ENCODE assay signal across 10 cellular contexts in the genomic region with DNA sequence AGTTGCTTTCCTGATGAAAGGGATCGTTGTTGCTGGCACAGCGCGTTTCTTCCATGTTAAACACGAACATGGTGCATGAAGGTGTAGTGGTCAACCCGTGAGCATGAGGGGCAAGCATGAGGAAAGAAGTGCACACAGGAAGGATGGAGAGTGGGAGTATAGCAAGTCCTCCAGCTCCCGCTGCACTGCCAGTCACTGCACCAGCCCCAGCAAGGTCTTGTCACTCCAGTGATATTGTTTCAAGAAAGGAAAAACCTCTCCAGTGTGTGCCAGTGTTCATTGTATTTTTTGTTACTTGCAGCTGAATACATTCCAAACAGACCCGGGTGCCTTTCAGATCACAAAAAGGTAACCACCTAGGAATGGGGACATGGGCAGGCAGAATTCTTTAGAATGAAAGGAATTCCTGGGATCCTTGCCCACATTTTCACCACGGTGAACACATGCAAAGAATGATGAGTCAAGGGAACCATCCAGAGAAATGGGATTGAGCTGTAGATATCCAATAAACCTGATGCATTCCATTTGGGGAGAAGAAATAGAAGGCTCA.
DNase-seq lines count a peak whose midpoint lies in the region; ATAC-seq and TF ChIP-seq lines count a peak whose summit lies in the region.
"Had no signal": no experiment of that assay in that cellular context is flagged by ENCODE, and none has a peak within 500 bp of the region (broad histone marks: within the 10 kb centered on the region; RNA-seq: fewer than 3 reads in every experiment).

No MANE protein-coding gene starts in this region.

- peaks cover 36% of the 10 kb centered on the region for H3K4me1 ChIP-seq in foreskin keratinocyte
- peaks cover 31 to 66% (median 46%) of the 10 kb centered on the region in 4 donors for H3K4me1 ChIP-seq in stomach
- H3K4me1 ChIP-seq in esophagus squamous epithelium, result peaks cover 13 to 75% (median 32%) of the 10 kb centered on the region in 3 donors

- ATAC-seq in foreskin keratinocyte (peak; percentile 43), HG03135 (IDR thresholded peaks at IDR 0.05; ENCODE audit: unreplicated experiment) (no peak)

- H3K9me3 ChIP-seq in stomach (no peaks in the 10 kb centered on the region), esophagus squamous epithelium (no peaks in the 10 kb centered on the region)
- H3K9me3 ChIP-seq: Peyer's patch had no signal

- TF ChIP-seq CTCF in VCaP (conservative IDR thresholded peaks at IDR 0.05), result no peak
- no peak for TF ChIP-seq CTCF in foreskin keratinocyte (conservative IDR thresholded peaks at IDR 0.05)
- no peak for TF ChIP-seq CTCF in stomach (IDR thresholded peaks at IDR 0.05)
- no peak for TF ChIP-seq CTCF in esophagus squamous epithelium (IDR thresholded peaks at IDR 0.05)

- no peak overlapping the region for H3K4me3 ChIP-seq in stomach
- H3K4me3 ChIP-seq in esophagus squamous epithelium, result no peak overlapping the region
- H3K4me3 ChIP-seq: Peyer's patch had no signal

- WGBS in stomach, 5 donors, result 64 to 76% (median 73%) methylated on average over 8 of the region's 8 CpGs
- 67 to 68% methylated on average over 6 to 8 of the region's 8 CpGs for WGBS in esophagus squamous epithelium, 2 donors

- intact Hi-C loops in stomach (cut with DNase I; ENCODE audit: low total_unique reads) (no loop called here), esophagus squamous epithelium (cut with DNase I) (no loop called here), posterior cingulate gyrus (cut with DNase I) (no loop called here)

- DNase-seq in HK-2 (ENCODE audit: unreplicated experiment) (peak; percentile 46), foreskin keratinocyte (peak; percentile 77 to 88), stomach (no peak), esophagus squamous epithelium (lab: John Stamatoyannopoulos, UW) (no peak), posterior cingulate gyrus (no peak)
- DNase-seq: effector CD8-positive, alpha-beta T cell; Peyer's patch had no signal

- H3K27ac ChIP-seq in VCaP, result peak overlapping the region; percentile 91
- no peak overlapping the region for H3K27ac ChIP-seq in foreskin keratinocyte
- peak overlapping the region in 4 of 5 donors; percentile 52 to 77 (median 70) for H3K27ac ChIP-seq in stomach
- H3K27ac ChIP-seq in esophagus squamous epithelium, result no peak overlapping the region
- H3K27ac ChIP-seq: KMS-11, Peyer's patch had no signal

- H3K36me3 ChIP-seq in stomach (no peaks in the 10 kb centered on the region), esophagus squamous epithelium (no peaks in the 10 kb centered on the region)
- H3K36me3 ChIP-seq: Peyer's patch had no signal

- no peak for TF ChIP-seq EP300 in stomach (IDR thresholded peaks at IDR 0.05)

- H3K27me3 ChIP-seq in foreskin keratinocyte (no peaks in the 10 kb centered on the region), stomach (no peaks in the 10 kb centered on the region), esophagus squamous epithelium (no peaks in the 10 kb centered on the region)
- H3K27me3 ChIP-seq: Peyer's patch had no signal

- TF ChIP-seq POLR2A in stomach (IDR thresholded peaks at IDR 0.05), result no peak
- TF ChIP-seq POLR2A in esophagus squamous epithelium (IDR thresholded peaks at IDR 0.05), result no peak

Comparison
In these comparisons a context has a peak if more than half of its experiments do, and no peak if none do; other contexts are left out.
1. DNase-seq: peak in HK-2 (single experiment) and foreskin keratinocyte (2 of 2); none in stomach (single experiment), esophagus squamous epithelium (single experiment) and posterior cingulate gyrus (0 of 10).
2. H3K27ac ChIP-seq: peak in VCaP (single experiment) and stomach (4 of 5); none in foreskin keratinocyte (single experiment) and esophagus squamous epithelium (0 of 4).